ENCODE assay signal across 15 cellular contexts in the genomic region with DNA sequence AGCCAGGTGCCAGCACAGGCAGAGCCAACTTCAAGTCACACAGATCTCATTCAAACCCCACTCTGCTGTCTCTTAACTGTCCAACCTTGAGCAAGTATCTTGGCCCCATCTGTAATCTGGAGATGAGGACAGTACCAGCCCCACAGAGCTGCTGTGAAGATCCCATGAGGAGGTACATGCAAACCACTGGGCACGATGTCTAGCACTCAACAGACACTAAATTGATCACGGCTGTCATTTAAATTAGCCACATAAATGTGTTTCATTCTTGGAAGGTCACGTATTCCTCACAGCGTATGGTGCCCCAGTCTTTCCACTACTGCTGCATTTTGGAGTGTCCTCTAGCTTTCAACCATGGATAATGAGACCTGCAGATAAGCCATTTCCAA.
DNase-seq lines count a peak whose midpoint lies in the region; ATAC-seq and TF ChIP-seq lines count a peak whose summit lies in the region.
"Had no signal": no experiment of that assay in that cellular context is flagged by ENCODE, and none has a peak within 500 bp of the region (broad histone marks: within the 10 kb centered on the region; RNA-seq: fewer than 3 reads in every experiment).

No MANE protein-coding gene starts in this region.

- H3K4me1 Mint-ChIP-seq in activated naive CD4-positive, alpha-beta T cell treated with anti-CD3 and anti-CD28 coated beads, Interleukin-2, amount 10 ng/mL, durations not matched to agents 7 days and 5 days = peaks cover 57% of the 10 kb centered on the region
- peaks cover 65% of the 10 kb centered on the region for H3K4me1 Mint-ChIP-seq in activated CD4-positive, alpha-beta memory T cell treated with anti-CD3 and anti-CD28 coated beads, Interleukin-2, amount 10 ng/mL, durations not matched to agents 7 days and 5 days

- no peaks in the 10 kb centered on the region for H3K9me3 ChIP-seq in lower lobe of right lung
- H3K9me3 ChIP-seq in vagina = no peaks in the 10 kb centered on the region
- H3K9me3 ChIP-seq: thyroid gland had no signal

- H3K27me3 ChIP-seq in lower lobe of right lung (ENCODE audit: low read depth) (no peaks in the 10 kb centered on the region), vagina (no peaks in the 10 kb centered on the region)
- H3K27me3 ChIP-seq: dorsolateral prefrontal cortex, left lung, thyroid gland had no signal

- H3K27ac ChIP-seq in lower lobe of right lung = peak overlapping the region; percentile 24
- peak overlapping the region; percentile 32 for H3K27ac ChIP-seq in vagina
- H3K27ac ChIP-seq: dorsolateral prefrontal cortex had no signal

- DNase-seq in activated naive CD4-positive, alpha-beta T cell treated with anti-CD3 and anti-CD28 coated beads, Interleukin-2, amount 10 ng/mL, durations not matched to agents 7 days and 5 days = no peak
- DNase-seq in activated naive CD4-positive, alpha-beta T cell (lab: John Stamatoyannopoulos, UW) = no peak
- DNase-seq in activated CD4-positive, alpha-beta memory T cell treated with anti-CD3 and anti-CD28 coated beads, Interleukin-2, amount 10 ng/mL, durations not matched to agents 7 days and 5 days = no peak
- DNase-seq in lower lobe of right lung (no peak), vagina (ENCODE audit: extremely low spot score in 2 of 2) (no peak), NCI-H2029 treated with DMSO at 0.1 percent for 48 hours (lab: John Stamatoyannopoulos, UW) (no peak), lower leg skin (ENCODE audit: low spot score in 2 of 2) (no peak)
- DNase-seq: Calu3, dorsolateral prefrontal cortex, hypothalamus, left lung, NCI-H774, SW 1271, thyroid gland had no signal

- H3K36me3 Mint-ChIP-seq in activated naive CD4-positive, alpha-beta T cell treated with anti-CD3 and anti-CD28 coated beads, Interleukin-2, amount 10 ng/mL, durations not matched to agents 7 days and 5 days = peaks cover 29% of the 10 kb centered on the region
- H3K36me3 Mint-ChIP-seq in activated CD4-positive, alpha-beta memory T cell treated with anti-CD3 and anti-CD28 coated beads, Interleukin-2, amount 10 ng/mL, durations not matched to agents 7 days and 5 days (ENCODE audit: low read depth) = peaks cover 47% of the 10 kb centered on the region

- H3K36me3 ChIP-seq in lower lobe of right lung = no peaks in the 10 kb centered on the region
- H3K36me3 ChIP-seq in vagina = no peaks in the 10 kb centered on the region
- H3K36me3 ChIP-seq: left lung, thyroid gland had no signal

- CTCF ChIA-PET in activated naive CD4-positive, alpha-beta T cell treated with anti-CD3 and anti-CD28 coated beads, Interleukin-2, amount 10 ng/mL, durations not matched to agents 7 days and 5 days (lab: Charles Lee) = no interaction called here
- CTCF ChIA-PET in activated CD4-positive, alpha-beta memory T cell treated with anti-CD3 and anti-CD28 coated beads, Interleukin-2, amount 10 ng/mL, durations not matched to agents 7 days and 5 days (lab: Charles Lee) = interaction anchor here (0.6 to 3.4 kb wide), 6 partner anchors 25 to 768 kb away, joined by 3 to 12 read pairs (median 3); no protein-coding TSS in a partner anchor

- no peak for TF ChIP-seq POLR2A in vagina (IDR thresholded peaks at IDR 0.05)
- TF ChIP-seq POLR2A in lower leg skin (IDR thresholded peaks at IDR 0.05) = no peak

- WGBS in lower leg skin, 2 donors = 96 to 98% methylated on average over 4 of the region's 4 CpGs

- H3K27ac Mint-ChIP-seq in activated naive CD4-positive, alpha-beta T cell treated with anti-CD3 and anti-CD28 coated beads, Interleukin-2, amount 10 ng/mL, durations not matched to agents 7 days and 5 days = peak overlapping the region; percentile 89
- H3K27ac Mint-ChIP-seq in activated CD4-positive, alpha-beta memory T cell treated with anti-CD3 and anti-CD28 coated beads, Interleukin-2, amount 10 ng/mL, durations not matched to agents 7 days and 5 days = peak overlapping the region; percentile 89

- no peak overlapping the region for H3K4me3 ChIP-seq in lower lobe of right lung
- H3K4me3 ChIP-seq in vagina = no peak overlapping the region
- H3K4me3 ChIP-seq in lower leg skin (ENCODE audit: low read depth, poor library complexity, severe bottlenecking) = no peak overlapping the region
- H3K4me3 ChIP-seq: dorsolateral prefrontal cortex, left lung, thyroid gland had no signal

- TF ChIP-seq CTCF in lower lobe of right lung (IDR thresholded peaks at IDR 0.05) (no peak), vagina (IDR thresholded peaks at IDR 0.05) (no peak), lower leg skin (IDR thresholded peaks at IDR 0.05) (no peak)

- no peak for ATAC-seq in lower lobe of right lung
- no peak for ATAC-seq in HG02610 (IDR thresholded peaks at IDR 0.05; ENCODE audit: unreplicated experiment)
- ATAC-seq: left lung had no signal

- H3K4me3 Mint-ChIP-seq in activated naive CD4-positive, alpha-beta T cell treated with anti-CD3 and anti-CD28 coated beads, Interleukin-2, amount 10 ng/mL, durations not matched to agents 7 days and 5 days = peak overlapping the region; percentile 26
- H3K4me3 Mint-ChIP-seq in activated CD4-positive, alpha-beta memory T cell treated with anti-CD3 and anti-CD28 coated beads, Interleukin-2, amount 10 ng/mL, durations not matched to agents 7 days and 5 days = peak overlapping the region; percentile 41

- POLR2A ChIA-PET in activated CD4-positive, alpha-beta memory T cell treated with anti-CD3 and anti-CD28 coated beads, Interleukin-2, amount 10 ng/mL, durations not matched to agents 7 days and 5 days (lab: Charles Lee) = interaction anchor here (0.7 to 3.9 kb wide), 12 partner anchors 10 to 788 kb away, joined by 3 to 57 read pairs (median 12); a partner anchor contains a TSS

- intact Hi-C loops in lower lobe of right lung (cut with DNase I) = no loop called here
- intact Hi-C loops in vagina (cut with DNase I) = no loop called here
- intact Hi-C loops in lower leg skin (cut with DNase I; ENCODE audit: low total_unique reads) = no loop called here

- H3K27me3 Mint-ChIP-seq in activated naive CD4-positive, alpha-beta T cell treated with anti-CD3 and anti-CD28 coated beads, Interleukin-2, amount 10 ng/mL, durations not matched to agents 7 days and 5 days = no peaks in the 10 kb centered on the region
- H3K27me3 Mint-ChIP-seq in activated CD4-positive, alpha-beta memory T cell treated with anti-CD3 and anti-CD28 coated beads, Interleukin-2, amount 10 ng/mL, durations not matched to agents 7 days and 5 days = no peaks in the 10 kb centered on the region

- H3K9me3 Mint-ChIP-seq in activated naive CD4-positive, alpha-beta T cell treated with anti-CD3 and anti-CD28 coated beads, Interleukin-2, amount 10 ng/mL, durations not matched to agents 7 days and 5 days = peaks cover 31% of the 10 kb centered on the region
- peaks cover 25% of the 10 kb centered on the region for H3K9me3 Mint-ChIP-seq in activated CD4-positive, alpha-beta memory T cell treated with anti-CD3 and anti-CD28 coated beads, Interleukin-2, amount 10 ng/mL, durations not matched to agents 7 days and 5 days

- H3K4me1 ChIP-seq in lower lobe of right lung (peaks cover 12% of the 10 kb centered on the region), vagina (no peaks in the 10 kb centered on the region)
